In the genomic region with DNA sequence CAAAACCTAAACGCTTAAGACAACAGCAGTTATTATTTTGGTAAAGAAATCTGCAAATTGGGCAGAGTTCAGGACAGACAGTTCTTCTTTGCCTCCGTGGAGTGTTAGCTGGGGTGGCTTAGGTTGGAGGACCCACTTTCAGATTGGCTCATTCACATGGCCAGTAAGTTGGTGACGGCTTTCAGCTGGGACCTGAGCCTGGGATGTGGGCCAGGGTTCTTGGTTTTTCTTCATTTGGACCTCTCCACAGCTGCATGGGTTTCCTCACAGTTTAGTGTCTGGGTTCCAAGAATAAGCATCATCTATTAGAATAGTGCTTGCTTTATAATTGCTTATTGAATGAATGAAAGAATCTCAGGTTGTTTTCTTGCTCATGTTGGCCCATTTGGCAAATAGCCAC, we compare ENCODE assay signal across 16 cellular contexts.
DNase-seq lines count a peak whose midpoint lies in the region; ATAC-seq, FAIRE-seq and TF ChIP-seq lines count a peak whose summit lies in the region.
"Had no signal": no experiment of that assay in that cellular context is flagged by ENCODE, and none has a peak within 500 bp of the region (broad histone marks: within the 10 kb centered on the region; RNA-seq: fewer than 3 reads in every experiment).

No MANE protein-coding gene starts in this region.

- no peak overlapping the region for H2AFZ ChIP-seq in GM23248
- no peak overlapping the region for H2AFZ ChIP-seq in HepG2 (ENCODE audit: low read length)

- intact Hi-C loops in esophagus muscularis mucosa (cut with DNase I) (no loop called here), right cardiac atrium (cut with DNase I) (no loop called here), sigmoid colon (cut with DNase I) (loop anchor here (5.0 kb wide), 1 partner anchor 46 kb away; no protein-coding TSS in a partner anchor), HepG2 (cut with micrococcal nuclease; ENCODE audit: unreplicated experiment) (no loop called here)

- ATAC-seq in right cardiac atrium: peak; percentile 56 to 76
- ATAC-seq in HepG2: no peak

- FAIRE-seq in HepG2 (lab: Jason Lieb, UNC): no peak
- FAIRE-seq: GM12892 had no signal

- H3K27ac ChIP-seq in GM23248 (no peak overlapping the region), esophagus muscularis mucosa (replicated peaks in 1 of 4) (peak overlapping the region in 1 of 4 donors; percentile 3), right cardiac atrium (ENCODE audit: low read length) (no peak overlapping the region), sigmoid colon (peak overlapping the region in 2 of 4 donors; percentile 35 to 47), HepG2 (ENCODE audit: extremely low read length, insufficient read depth, low read length) (no peak overlapping the region)
- H3K27ac ChIP-seq: SJSA1 had no signal

- H3K27me3 ChIP-seq in GM23248 (replicated peaks; ENCODE audit: insufficient read depth): no peaks in the 10 kb centered on the region
- no peaks in the 10 kb centered on the region for H3K27me3 ChIP-seq in esophagus muscularis mucosa
- no peaks in the 10 kb centered on the region for H3K27me3 ChIP-seq in right cardiac atrium (ENCODE audit: control insufficient read depth, insufficient read depth)
- no peaks in the 10 kb centered on the region for H3K27me3 ChIP-seq in sigmoid colon
- H3K27me3 ChIP-seq in HepG2 (ENCODE audit: control insufficient read depth in 1 of 2, insufficient read depth in 2 of 2, low read length in 2 of 2): no peaks in the 10 kb centered on the region
- H3K27me3 ChIP-seq: SJSA1 had no signal

- no peaks in the 10 kb centered on the region for H3K9me2 ChIP-seq in GM23248 (ENCODE audit: insufficient read depth)

- no peak overlapping the region for H3K9ac ChIP-seq in GM23248
- H3K9ac ChIP-seq in HepG2 (ENCODE audit: insufficient read depth, low read depth, low read length): no peak overlapping the region

- no peak for TF ChIP-seq CTCF in esophagus muscularis mucosa (IDR thresholded peaks at IDR 0.05)
- TF ChIP-seq CTCF in sigmoid colon (IDR thresholded peaks at IDR 0.05): no peak
- TF ChIP-seq CTCF in HepG2 (CRISPR knock-in tag; IDR thresholded peaks at IDR 0.05): no peak

- TF ChIP-seq EP300 in esophagus muscularis mucosa (IDR thresholded peaks at IDR 0.05) (no peak), sigmoid colon (IDR thresholded peaks at IDR 0.05) (no peak), HepG2 (IDR thresholded peaks at IDR 0.05; ENCODE audit: low read depth in 2 of 2, low read length in 2 of 2) (no peak), HepG2 (CRISPR knock-in tag; IDR thresholded peaks at IDR 0.05; ENCODE audit: borderline replicate concordance) (no peak)

- TF ChIP-seq RAD21 in HepG2 (CRISPR knock-in tag; IDR thresholded peaks at IDR 0.05): no peak

- H3K36me3 ChIP-seq in GM23248 (ENCODE audit: low read depth) (no peaks in the 10 kb centered on the region), esophagus muscularis mucosa (peaks cover 0 to 4% (median 0%) of the 10 kb centered on the region in 4 donors), sigmoid colon (peaks cover 0 to 6% (median 2%) of the 10 kb centered on the region in 4 donors), HepG2 (replicated peaks in 1 of 2; ENCODE audit: control insufficient read depth in 1 of 2, insufficient read depth in 2 of 2, low read length in 2 of 2) (no peaks in the 10 kb centered on the region; a peak in 1 of 5 replicates)

- no peaks in the 10 kb centered on the region for H4K20me1 ChIP-seq in GM23248 (ENCODE audit: insufficient read depth)
- no peaks in the 10 kb centered on the region for H4K20me1 ChIP-seq in HepG2 (ENCODE audit: insufficient read depth, low read length)

- WGBS in GM23248 (ENCODE audit: low coverage in 1 of 2, low lambda C conversion rate in 2 of 2, missing lambda C conversion rate in 2 of 2), 2 experiments: 43 to 49% methylated on average over 3 of the region's 3 CpGs
- WGBS in esophagus muscularis mucosa: 57% methylated on average over 3 of the region's 3 CpGs
- 71% methylated on average over 3 of the region's 3 CpGs for WGBS in right cardiac atrium
- 87 to 93% methylated on average over 3 of the region's 3 CpGs for WGBS in sigmoid colon, 2 donors
- WGBS in HepG2 (ENCODE audit: low lambda C conversion rate): 97% methylated on average over 3 of the region's 3 CpGs

- no peak overlapping the region for H3K4me3 ChIP-seq in GM23248
- no peak overlapping the region for H3K4me3 ChIP-seq in esophagus muscularis mucosa
- no peak overlapping the region for H3K4me3 ChIP-seq in right cardiac atrium (ENCODE audit: low read length)
- H3K4me3 ChIP-seq in sigmoid colon: no peak overlapping the region
- no peak overlapping the region for H3K4me3 ChIP-seq in HepG2 (replicated peaks in 1 of 3; ENCODE audit: insufficient read depth in 1 of 3, low read depth in 2 of 3, low read length in 3 of 3)
- H3K4me3 ChIP-seq: SJSA1 had no signal

- DNase-seq in GM23248 (peak; percentile 17), esophagus muscularis mucosa (ENCODE audit: extremely low spot score) (peak; percentile 92), right cardiac atrium (peak; percentile 38 to 72 (median 64)), sigmoid colon (peak; percentile 70), A172 (ENCODE audit: low spot score) (no peak), activated gamma-delta T cell treated with Interleukin-2 at 50 U/mL for 16 hours (no peak), HepG2 (ENCODE audit: low spot score) (no peak)
- DNase-seq: AML-193, DMS 273 treated with DMSO at 0.1 percent for 48 hours, GF-D8, NCI-H1436, NCI-H2081, NCI-H748 treated with DMSO at 0.1 percent for 48 hours, RPMI8226 had no signal

- peaks cover 25% of the 10 kb centered on the region for H3F3A ChIP-seq in GM23248 (ENCODE audit: insufficient read depth)

- peaks cover 33% of the 10 kb centered on the region for H3K4me1 ChIP-seq in GM23248 (ENCODE audit: insufficient read depth)
- peaks cover 0 to 40% (median 17%) of the 10 kb centered on the region in 4 donors for H3K4me1 ChIP-seq in esophagus muscularis mucosa
- peaks cover 2% of the 10 kb centered on the region for H3K4me1 ChIP-seq in right cardiac atrium (ENCODE audit: control insufficient read depth, insufficient read depth, low read length)
- H3K4me1 ChIP-seq in sigmoid colon: peaks cover 0 to 26% (median 10%) of the 10 kb centered on the region in 4 donors
- H3K4me1 ChIP-seq in HepG2 (ENCODE audit: insufficient read depth, low read length): no peaks in the 10 kb centered on the region
- H3K4me1 ChIP-seq: SJSA1 had no signal

- no peaks in the 10 kb centered on the region for H3K79me2 ChIP-seq in GM23248 (ENCODE audit: insufficient read depth)
- H3K79me2 ChIP-seq in HepG2 (ENCODE audit: insufficient read depth, low read length): no peaks in the 10 kb centered on the region

- POLR2A ChIA-PET in HepG2 (lab: Yijun Ruan, JAX): no interaction called here

- CTCF ChIA-PET in HepG2 (lab: Yijun Ruan, JAX; ENCODE audit: low intra/inter-chr PET ratio, low total read pairs): no interaction called here

- H3K4me2 ChIP-seq in GM23248 (ENCODE audit: unreplicated experiment) (no peak overlapping the region), HepG2 (ENCODE audit: low read depth, low read length) (no peak overlapping the region)

- H3K9me3 ChIP-seq in GM23248 (ENCODE audit: low read depth): no peaks in the 10 kb centered on the region
- H3K9me3 ChIP-seq in esophagus muscularis mucosa: no peaks in the 10 kb centered on the region
- H3K9me3 ChIP-seq in right cardiac atrium (ENCODE audit: control insufficient read depth, low read length): no peaks in the 10 kb centered on the region
- no peaks in the 10 kb centered on the region for H3K9me3 ChIP-seq in sigmoid colon
- no peaks in the 10 kb centered on the region for H3K9me3 ChIP-seq in HepG2 (ENCODE audit: low read length)
- H3K9me3 ChIP-seq: SJSA1 had no signal

- in situ Hi-C loops in GM23248 (cut with MboI): no loop called here
- in situ Hi-C loops in HepG2 (cut with HindIII; ENCODE audit: extremely low pct_ligation_motif_present, low pct_unique_long_range_greater_than_20kb): no loop called here

- TF ChIP-seq POLR2A in esophagus muscularis mucosa (IDR thresholded peaks at IDR 0.05; ENCODE audit: low read depth): no peak
- TF ChIP-seq POLR2A in sigmoid colon (IDR thresholded peaks at IDR 0.05): no peak
- no peak for TF ChIP-seq POLR2A in HepG2 (IDR thresholded peaks at IDR 0.05; ENCODE audit: insufficient read depth in 1 of 2, low read depth in 2 of 2, low read length in 2 of 2)

- BruUV-seq in HepG2 (replicated peaks; lab: Mats Ljungman, UMichigan): no TSS peak

TF ChIP-seq in HepG2, 621 proteins besides CTCF, POLR2A, EP300 and RAD21 (continues in another document):
- no peak for TF ChIP-seq KMT2B (CRISPR knock-in tag; IDR thresholded peaks at IDR 0.05)
- TF ChIP-seq ZNF547 (CRISPR knock-in tag; IDR thresholded peaks at IDR 0.05): no peak
- no peak for TF ChIP-seq HDAC1 (CRISPR knock-in tag; IDR thresholded peaks at IDR 0.05)
- no peak for TF ChIP-seq ZNF441 (CRISPR knock-in tag; IDR thresholded peaks at IDR 0.05; ENCODE audit: borderline replicate concordance)
- TF ChIP-seq ZNF709 (CRISPR knock-in tag; IDR thresholded peaks at IDR 0.05): no peak
- TF ChIP-seq HNRNPH1 (optimal IDR thresholded peaks at IDR 0.05; ENCODE audit: low read depth, low read length): no peak
- no peak for TF ChIP-seq ZNF703 (CRISPR knock-in tag; IDR thresholded peaks at IDR 0.05; ENCODE audit: borderline replicate concordance)
- TF ChIP-seq SALL1 (CRISPR knock-in tag; IDR thresholded peaks at IDR 0.05): no peak
- TF ChIP-seq RFXAP (CRISPR knock-in tag; IDR thresholded peaks at IDR 0.05; ENCODE audit: borderline replicate concordance): no peak
- TF ChIP-seq, protein P1, sequence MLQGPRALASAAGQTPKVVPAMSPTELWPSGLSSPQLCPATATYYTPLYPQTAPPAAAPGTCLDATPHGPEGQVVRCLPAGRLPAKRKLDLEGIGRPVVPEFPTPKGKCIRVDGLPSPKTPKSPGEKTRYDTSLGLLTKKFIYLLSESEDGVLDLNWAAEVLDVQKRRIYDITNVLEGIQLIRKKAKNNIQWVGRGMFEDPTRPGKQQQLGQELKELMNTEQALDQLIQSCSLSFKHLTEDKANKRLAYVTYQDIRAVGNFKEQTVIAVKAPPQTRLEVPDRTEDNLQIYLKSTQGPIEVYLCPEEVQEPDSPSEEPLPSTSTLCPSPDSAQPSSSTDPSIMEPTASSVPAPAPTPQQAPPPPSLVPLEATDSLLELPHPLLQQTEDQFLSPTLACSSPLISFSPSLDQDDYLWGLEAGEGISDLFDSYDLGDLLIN (CRISPR knock-in tag; IDR thresholded peaks at IDR 0.05; ENCODE audit: borderline replicate concordance): no peak

Comparison
In these comparisons a context has a peak if more than half of its experiments do, and no peak if none do; other contexts are left out.
1. DNase-seq: peak in GM23248 (single experiment), esophagus muscularis mucosa (single experiment), right cardiac atrium (3 of 3) and sigmoid colon (single experiment); none in A172 (single experiment), activated gamma-delta T cell treated with Interleukin-2 at 50 U/mL for 16 hours (single experiment) and HepG2 (single experiment).